ENCODE assay signal across 18 cellular contexts in the genomic region with DNA sequence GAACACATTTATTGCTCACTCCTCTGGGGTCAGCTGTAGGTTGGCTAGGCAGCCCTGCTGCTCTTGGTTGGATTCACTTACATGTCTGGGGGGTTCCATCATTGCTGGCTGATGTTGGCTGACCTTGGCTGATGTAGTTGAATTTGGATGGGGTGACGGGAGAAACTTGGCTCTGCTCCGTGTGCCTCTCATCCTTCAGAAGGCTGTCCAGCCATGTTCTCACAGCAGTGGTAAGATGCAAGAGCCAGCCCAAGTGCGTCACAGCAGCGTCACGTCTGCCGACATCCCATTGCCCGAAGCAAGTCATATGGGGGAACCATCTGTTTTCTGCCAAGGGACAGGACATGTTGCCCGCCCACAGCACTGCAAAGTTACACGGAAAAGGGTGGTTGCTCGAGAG.
DNase-seq lines count a peak whose midpoint lies in the region; ATAC-seq, FAIRE-seq and TF ChIP-seq lines count a peak whose summit lies in the region.
"Had no signal": no experiment of that assay in that cellular context is flagged by ENCODE, and none has a peak within 500 bp of the region (broad histone marks: within the 10 kb centered on the region; RNA-seq: fewer than 3 reads in every experiment).

No MANE protein-coding gene starts in this region.

- H3K27me3 Mint-ChIP-seq in activated naive CD4-positive, alpha-beta T cell treated with anti-CD3 and anti-CD28 coated beads for 36 hours (ENCODE audit: low read depth): peaks cover 41% of the 10 kb centered on the region

- CTCF ChIA-PET in AG04450 (lab: Charles Lee): interaction anchor here (1.3 to 3.0 kb wide), 4 partner anchors 24 to 412 kb away, joined by 3 to 27 read pairs (median 12); no protein-coding TSS in a partner anchor
- CTCF ChIA-PET in activated naive CD4-positive, alpha-beta T cell treated with anti-CD3 and anti-CD28 coated beads for 36 hours (lab: Charles Lee): no interaction called here

- H3K4me1 ChIP-seq in kidney (ENCODE audit: control insufficient read depth in 1 of 2, insufficient read depth in 1 of 2, low read depth in 1 of 2, low read length in 2 of 2): no peaks in the 10 kb centered on the region
- H3K4me1 ChIP-seq: esophagus squamous epithelium, parathyroid adenoma, tibial artery had no signal

- H3K4me3 Mint-ChIP-seq in activated naive CD4-positive, alpha-beta T cell treated with anti-CD3 and anti-CD28 coated beads for 36 hours: no peak overlapping the region

- H3K4me1 Mint-ChIP-seq in activated naive CD4-positive, alpha-beta T cell treated with anti-CD3 and anti-CD28 coated beads for 36 hours (ENCODE audit: low read depth): no peaks in the 10 kb centered on the region

- H3K27ac Mint-ChIP-seq in activated naive CD4-positive, alpha-beta T cell treated with anti-CD3 and anti-CD28 coated beads for 36 hours: no peak overlapping the region

- no peak overlapping the region for H3K9ac ChIP-seq in kidney (ENCODE audit: low read length in 2 of 2)
- H3K9ac ChIP-seq: parathyroid adenoma had no signal

- H3K9me3 Mint-ChIP-seq in activated naive CD4-positive, alpha-beta T cell treated with anti-CD3 and anti-CD28 coated beads for 36 hours: no peaks in the 10 kb centered on the region

- H3K36me3 ChIP-seq in bronchial epithelial cell (ENCODE audit: control insufficient read depth, insufficient read depth, low read length) (no peaks in the 10 kb centered on the region), kidney (ENCODE audit: control insufficient read depth in 1 of 2, insufficient read depth in 2 of 2, low read length in 2 of 2) (no peaks in the 10 kb centered on the region)
- H3K36me3 ChIP-seq: esophagus squamous epithelium, tibial artery had no signal

- POLR2A ChIA-PET in AG04450 (lab: Yijun Ruan, JAX): no interaction called here

- no peak for TF ChIP-seq CTCF in AG04450 (IDR thresholded peaks at IDR 0.05; ENCODE audit: low read depth, low read length)
- TF ChIP-seq CTCF in bronchial epithelial cell (IDR thresholded peaks at IDR 0.05; ENCODE audit: insufficient read depth, low read length, severe bottlenecking): no peak
- no peak for TF ChIP-seq CTCF in kidney (IDR thresholded peaks at IDR 0.05; ENCODE audit: borderline replicate concordance, extremely low read depth, insufficient read depth)

- in situ Hi-C loops in G401 (cut with HindIII; ENCODE audit: low sequenced_read_pairs): no loop called here

- FAIRE-seq in bronchial epithelial cell (lab: Jason Lieb, UNC): peak; percentile 64
- no peak for FAIRE-seq in kidney (lab: Jason Lieb, UNC)

- intact Hi-C loops in kidney (cut with DNase I): no loop called here
- intact Hi-C loops in activated naive CD4-positive, alpha-beta T cell treated with anti-CD3 and anti-CD28 coated beads for 36 hours (cut with micrococcal nuclease): no loop called here

- no peak overlapping the region for H3K4me3 ChIP-seq in AG04450 (ENCODE audit: low read depth, low read length)
- H3K4me3 ChIP-seq in bronchial epithelial cell (ENCODE audit: low read depth, low read length): no peak overlapping the region
- H3K4me3 ChIP-seq in kidney (ENCODE audit: low read length in 2 of 2): no peak overlapping the region
- H3K4me3 ChIP-seq: coronary artery, esophagus squamous epithelium, tibial artery had no signal

- DNase-seq in AG04450 (ENCODE audit: low read depth, low spot score) (peak; percentile 33), G401 (ENCODE audit: low spot score) (peak; percentile 59), bronchial epithelial cell (ENCODE audit: low read depth) (no peak), kidney (peak; percentile 32)
- DNase-seq in effector CD8-positive, alpha-beta T cell (lab: John Stamatoyannopoulos, UW): no peak
- DNase-seq in activated naive CD4-positive, alpha-beta T cell treated with anti-CD3 and anti-CD28 coated beads for 36 hours: no peak
- DNase-seq: activated CD4-positive, alpha-beta T cell treated with anti-CD3 and anti-CD28 coated beads for 4 hours; activated T-cell treated with anti-CD3 and anti-CD28 coated beads for 4 hours; esophagus squamous epithelium; midbrain; NCI-H1417 treated with DMSO at 0.1 percent for 48 hours; NCI-H510A treated with DMSO at 0.1 percent for 48 hours; tibial artery had no signal

- H3K27me3 ChIP-seq in AG04450 (ENCODE audit: control insufficient read depth, insufficient read depth, low read length) (peaks cover 11% of the 10 kb centered on the region), bronchial epithelial cell (ENCODE audit: control insufficient read depth, insufficient read depth, low read length) (peaks cover 2% of the 10 kb centered on the region)

- H3K36me3 Mint-ChIP-seq in activated naive CD4-positive, alpha-beta T cell treated with anti-CD3 and anti-CD28 coated beads for 36 hours (ENCODE audit: low read depth): no peaks in the 10 kb centered on the region

- ATAC-seq in GM18858 (IDR thresholded peaks at IDR 0.05; ENCODE audit: unreplicated experiment) (no peak), HG03469 (IDR thresholded peaks at IDR 0.05; ENCODE audit: unreplicated experiment) (no peak)

- H3K9me3 ChIP-seq in AG04450 (ENCODE audit: control insufficient read depth, insufficient read depth, low read length): no peaks in the 10 kb centered on the region
- no peaks in the 10 kb centered on the region for H3K9me3 ChIP-seq in kidney (ENCODE audit: control insufficient read depth in 1 of 2, low read length in 2 of 2)
- H3K9me3 ChIP-seq: esophagus squamous epithelium, tibial artery had no signal

- H3K27ac ChIP-seq in AG04450 (ENCODE audit: low read depth, low read length) (no peak overlapping the region), kidney (ENCODE audit: low read depth in 2 of 2, low read length in 2 of 2) (no peak overlapping the region)
- H3K27ac ChIP-seq: C4-2B, coronary artery, esophagus squamous epithelium, parathyroid adenoma, tibial artery had no signal

Comparison
In these comparisons a context has a peak if more than half of its experiments do, and no peak if none do; other contexts are left out.
1. DNase-seq: peak in AG04450 (single experiment), G401 (single experiment) and kidney (single experiment); none in bronchial epithelial cell (single experiment), effector CD8-positive, alpha-beta T cell (single experiment) and activated naive CD4-positive, alpha-beta T cell treated with anti-CD3 and anti-CD28 coated beads for 36 hours (single experiment).